8 cellular contexts compared by ENCODE assay signal in the genomic region with DNA sequence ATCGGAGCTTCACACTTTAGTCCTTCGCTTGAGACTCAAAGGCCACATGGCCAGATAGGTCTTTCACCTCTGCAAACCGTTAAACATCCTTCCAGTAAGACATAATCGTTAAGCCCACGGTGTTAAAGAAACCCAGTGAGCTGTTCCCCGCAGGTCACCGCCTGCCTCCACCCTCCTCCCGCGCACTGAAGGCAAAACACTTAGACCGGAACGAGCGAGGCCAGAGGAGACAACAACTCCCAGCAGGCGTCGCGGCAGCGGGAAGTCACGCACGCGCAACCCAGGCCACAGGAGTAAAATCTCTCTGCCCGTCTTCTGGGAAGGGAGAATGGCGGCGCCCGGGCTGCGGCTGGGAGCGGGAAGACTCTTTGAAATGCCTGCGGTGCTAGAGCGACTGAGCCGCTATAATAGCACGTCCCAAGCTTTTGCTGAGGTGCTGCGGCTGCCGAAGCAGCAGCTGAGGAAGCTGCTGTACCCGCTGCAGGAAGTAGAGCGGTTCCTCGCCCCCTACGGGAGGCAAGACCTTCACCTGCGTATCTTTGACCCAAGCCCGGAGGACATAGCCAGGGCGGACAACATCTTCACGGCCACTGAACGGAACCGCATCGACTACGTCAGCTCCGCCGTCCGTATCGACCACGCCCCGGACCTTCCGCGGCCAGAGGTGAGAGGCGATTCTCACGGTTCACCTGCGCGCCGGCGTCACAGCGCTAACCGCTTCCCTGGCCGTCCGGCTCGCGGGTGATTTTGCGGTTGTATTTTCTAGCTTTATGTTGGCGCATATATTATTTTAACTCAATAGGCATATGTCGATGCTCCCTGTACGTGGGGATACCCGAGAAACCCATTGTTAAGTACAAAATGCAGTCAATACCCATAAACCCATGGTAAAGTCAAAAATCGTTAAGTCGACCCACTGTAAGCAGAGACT. TPM values are rescaled to one million over a fixed set of nuclear protein-coding genes. Genes with fewer than 3 reads are reported as not detected.
DNase-seq lines count a peak whose midpoint lies in the region; ATAC-seq and TF ChIP-seq lines count a peak whose summit lies in the region.

A gene (plus strand): TSS at position 313 of the 931 bp plus-strand sequence. CDS start 16 bp downstream, at position 329.

- H3K27ac Mint-ChIP-seq in activated CD4-positive, alpha-beta T cell treated with anti-CD3 and anti-CD28 coated beads, Interleukin-2, amount 10 ng/mL, durations not matched to agents 24 days and 14 days = peak within 1 kb of the TSS; percentile 97

- H3K27me3 ChIP-seq in BE2C = no peaks in the 10 kb centered on the region

- no peaks in the 10 kb centered on the region for H3K27me3 Mint-ChIP-seq in activated CD4-positive, alpha-beta T cell treated with anti-CD3 and anti-CD28 coated beads, Interleukin-2, amount 10 ng/mL, durations not matched to agents 24 days and 14 days

- peaks cover 56% of the 10 kb centered on the region for H3K4me1 Mint-ChIP-seq in activated CD4-positive, alpha-beta T cell treated with anti-CD3 and anti-CD28 coated beads, Interleukin-2, amount 10 ng/mL, durations not matched to agents 24 days and 14 days

- H3K9me3 ChIP-seq in BE2C = no peaks in the 10 kb centered on the region

- intact Hi-C loops in activated CD4-positive, alpha-beta T cell treated with anti-CD3 and anti-CD28 coated beads, Interleukin-2, amount 10 ng/mL, durations not matched to agents 24 days and 14 days (cut with micrococcal nuclease) = loop anchor here (1.0 to 10.0 kb wide), 6 partner anchors 14 to 1446 kb away; a partner anchor contains a TSS
- intact Hi-C loops in left colon (cut with DNase I, micrococcal nuclease) = no loop called here

- peaks cover 16% of the 10 kb centered on the region for H3K36me3 Mint-ChIP-seq in activated CD4-positive, alpha-beta T cell treated with anti-CD3 and anti-CD28 coated beads, Interleukin-2, amount 10 ng/mL, durations not matched to agents 24 days and 14 days (ENCODE audit: low read depth)

- H3K36me3 ChIP-seq in BE2C = no peaks in the 10 kb centered on the region

- H3K4me1 ChIP-seq in BE2C = peaks cover 4% of the 10 kb centered on the region; the same call in 1 of the 2 replicates

- DNase-seq in BE2C = peak; percentile 93
- peak; percentile 39 for DNase-seq in GM19240 (ENCODE audit: insufficient read length, low spot score)
- peak; percentile 78 to 92 for DNase-seq in NCI-H526 (lab: John Stamatoyannopoulos, UW)
- DNase-seq in activated CD4-positive, alpha-beta T cell treated with anti-CD3 and anti-CD28 coated beads, Interleukin-2, amount 10 ng/mL, durations not matched to agents 24 days and 14 days = peak; percentile 95
- peak; percentile 90 for DNase-seq in coronary artery (ENCODE audit: low spot score)
- DNase-seq in left colon = peak; percentile 94 to 95
- DNase-seq in stimulated activated CD4-positive, alpha-beta T cell treated with anti-CD3 and anti-CD28 coated beads, Interleukin-1b, Interleukin-23, amount 100 ng/mL, for 48 hours = peak; percentile 90

- H3K27ac ChIP-seq in coronary artery = peak within 1 kb of the TSS; percentile 95 to 98

- peak within 1 kb of the TSS; percentile 88 for H3K4me3 Mint-ChIP-seq in activated CD4-positive, alpha-beta T cell treated with anti-CD3 and anti-CD28 coated beads, Interleukin-2, amount 10 ng/mL, durations not matched to agents 24 days and 14 days

- H3K4me3 ChIP-seq in BE2C (ENCODE audit: low read depth, low read length) (peak within 1 kb of the TSS; percentile 90), coronary artery (peak within 1 kb of the TSS; percentile 99)

- peak; percentile 94 for ATAC-seq in HG03460 (IDR thresholded peaks at IDR 0.05; ENCODE audit: unreplicated experiment)
- peak; percentile 97 for ATAC-seq in left colon

- no peaks in the 10 kb centered on the region for H3K9me3 Mint-ChIP-seq in activated CD4-positive, alpha-beta T cell treated with anti-CD3 and anti-CD28 coated beads, Interleukin-2, amount 10 ng/mL, durations not matched to agents 24 days and 14 days

- TF ChIP-seq CTCF in BE2C (IDR thresholded peaks at IDR 0.05; ENCODE audit: low read depth, low read length) = peak; percentile 16; the same call in 1 of the 2 replicates
- no peak for TF ChIP-seq CTCF in coronary artery (IDR thresholded peaks at IDR 0.05)

RNA-seq across cellular contexts. Expression of the gene that starts here (rescaled TPM):
- polyA plus RNA-seq in BE2C (2012; ENCODE audit: insufficient read depth, insufficient read length, low read depth) = 19.2 TPM
- total RNA-seq in activated CD4-positive, alpha-beta T cell treated with anti-CD3 and anti-CD28 coated beads, Interleukin-2, amount 10 ng/mL, durations not matched to agents 24 days and 14 days = 18.4 and 18.9 TPM in 2 replicates
- 10 to 100 TPM; 16.1 to 16.7 TPM for total RNA-seq in left colon

Comparison
In these comparisons a context has a peak if more than half of its experiments do, and no peak if none do; other contexts are left out.
1. Peak in every context shown above with its lines: DNase-seq, ATAC-seq, H3K4me3 ChIP-seq and H3K27ac ChIP-seq.
2. DNase-seq: peak in every context shown above with its lines; median percentile 95 in activated CD4-positive, alpha-beta T cell treated with anti-CD3 and anti-CD28 coated beads, Interleukin-2, amount 10 ng/mL, durations not matched to agents 24 days and 14 days; 94 in left colon; 93 in BE2C; 90 in coronary artery; 90 in stimulated activated CD4-positive, alpha-beta T cell treated with anti-CD3 and anti-CD28 coated beads, Interleukin-1b, Interleukin-23, amount 100 ng/mL, for 48 hours; 85 in NCI-H526; 39 in GM19240.